9 cellular contexts compared by ENCODE assay signal in the genomic region with DNA sequence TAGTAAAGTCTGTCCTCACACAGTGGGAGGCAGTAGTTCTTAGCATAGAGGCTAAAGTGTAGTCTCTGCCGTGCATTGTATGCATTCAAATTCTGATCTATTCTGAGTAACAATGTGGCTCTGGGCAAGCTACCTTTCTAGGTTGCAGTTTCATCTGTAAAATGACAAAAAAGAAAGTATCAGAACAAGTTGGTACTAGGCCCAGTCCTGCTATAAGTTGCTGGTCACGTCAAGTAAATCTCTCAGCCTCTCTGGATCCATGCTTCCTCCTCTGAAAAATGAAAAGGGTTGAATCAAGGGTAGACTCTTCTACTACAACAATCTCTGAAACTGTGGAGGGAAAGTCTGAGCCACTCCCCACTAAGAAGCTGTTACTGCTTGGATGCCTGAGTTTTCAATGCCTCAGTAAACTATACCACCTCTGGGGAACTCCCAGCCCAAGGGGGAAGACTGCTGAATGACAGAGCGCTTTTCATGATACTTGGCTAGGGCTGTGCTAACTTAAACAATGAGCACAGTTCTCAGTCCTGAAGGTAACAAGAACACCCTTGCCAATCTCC. TPM values are rescaled to one million over a fixed set of nuclear protein-coding genes. Genes with fewer than 3 reads are reported as not detected.
DNase-seq lines count a peak whose midpoint lies in the region; ATAC-seq and TF ChIP-seq lines count a peak whose summit lies in the region.
"Had no signal": no experiment of that assay in that cellular context is flagged by ENCODE, and none has a peak within 500 bp of the region (broad histone marks: within the 10 kb centered on the region; RNA-seq: fewer than 3 reads in every experiment).

No MANE protein-coding gene starts in this region.

- peak; percentile 75 to 77 for ATAC-seq in activated CD4-positive, CD25-positive, alpha-beta regulatory T cell treated with anti-CD3 and anti-CD28 coated beads, Interleukin-2, amount 50 U/mL, for 24 hours
- ATAC-seq in HG02610 (IDR thresholded peaks at IDR 0.05; ENCODE audit: unreplicated experiment), result peak; percentile 87
- ATAC-seq in Right ventricle myocardium superior (ENCODE audit: poor library complexity), result no peak

- no peak overlapping the region for H3K4me3 Mint-ChIP-seq in neural progenitor cell

- H3K79me2 ChIP-seq in MM.1S (ENCODE audit: low read length), result no peaks in the 10 kb centered on the region
- no peaks in the 10 kb centered on the region for H3K79me2 ChIP-seq in neural progenitor cell (ENCODE audit: low read depth)
- H3K79me2 ChIP-seq in SK-N-SH (ENCODE audit: insufficient read depth), result no peaks in the 10 kb centered on the region

- H3K27ac Mint-ChIP-seq in neural progenitor cell, result no peak overlapping the region

- peak overlapping the region; percentile 96 for H3K27ac ChIP-seq in MM.1S (ENCODE audit: low read length)
- no peak overlapping the region for H3K27ac ChIP-seq in neural progenitor cell
- H3K27ac ChIP-seq in SK-N-SH (ENCODE audit: low read depth in 2 of 2, low read length in 1 of 2), result no peak overlapping the region
- H3K27ac ChIP-seq: 22Rv1 had no signal

- peaks cover 2% of the 10 kb centered on the region for H3K27me3 Mint-ChIP-seq in neural progenitor cell (ENCODE audit: insufficient read depth, low read depth)

- peaks cover 38% of the 10 kb centered on the region for H3F3A ChIP-seq in MM.1S (ENCODE audit: insufficient read depth, low read length)
- H3F3A ChIP-seq in neural progenitor cell (ENCODE audit: low read depth), result peaks cover 4% of the 10 kb centered on the region
- peaks cover 17% of the 10 kb centered on the region for H3F3A ChIP-seq in SK-N-SH (replicated peaks; ENCODE audit: insufficient read depth)

- TF ChIP-seq CTCF in MM.1S (IDR thresholded peaks at IDR 0.05; ENCODE audit: low read length) (peak; percentile 27), neural progenitor cell (IDR thresholded peaks at IDR 0.05) (no peak), SK-N-SH (IDR thresholded peaks at IDR 0.05) (no peak)

- H3K9me3 ChIP-seq in MM.1S (replicated peaks; ENCODE audit: insufficient read depth, low read length) (no peaks in the 10 kb centered on the region), neural progenitor cell (ENCODE audit: low read depth) (no peaks in the 10 kb centered on the region), SK-N-SH (no peaks in the 10 kb centered on the region)

- H2AFZ ChIP-seq in MM.1S (ENCODE audit: low read length), result peak overlapping the region; percentile 42
- H2AFZ ChIP-seq in neural progenitor cell (replicated peaks), result peak overlapping the region; percentile 30
- H2AFZ ChIP-seq in SK-N-SH (ENCODE audit: low read depth), result no peak overlapping the region

- CTCF ChIA-PET in SK-N-SH (lab: Yijun Ruan, JAX), result interaction anchor here (1.2 to 4.6 kb wide), 10 partner anchors 8 to 69 kb away, joined by 3 to 35 read pairs (median 6); no protein-coding TSS in a partner anchor

- H3K4me2 ChIP-seq in MM.1S (ENCODE audit: low read depth, low read length) (peak overlapping the region; percentile 84), neural progenitor cell (no peak overlapping the region), SK-N-SH (no peak overlapping the region)

- H3K9me2 ChIP-seq in MM.1S (replicated peaks; ENCODE audit: insufficient read depth, low read length) (no peaks in the 10 kb centered on the region), SK-N-SH (no peaks in the 10 kb centered on the region)

- no peaks in the 10 kb centered on the region for H3K9me3 Mint-ChIP-seq in neural progenitor cell

- WGBS in SK-N-SH (ENCODE audit: low lambda C conversion rate), result 90% methylated on average over 3 of the region's 3 CpGs

- TF ChIP-seq RAD21 in SK-N-SH (IDR thresholded peaks at IDR 0.05; ENCODE audit: low read length), result no peak

- H3K36me3 Mint-ChIP-seq in neural progenitor cell, result no peaks in the 10 kb centered on the region

- H3K4me1 ChIP-seq in MM.1S (ENCODE audit: low read length) (peaks cover 52% of the 10 kb centered on the region), neural progenitor cell (peaks cover 15% of the 10 kb centered on the region), SK-N-SH (ENCODE audit: control insufficient read depth in 1 of 2, insufficient read depth in 2 of 2, low read depth in 1 of 2, low read length in 1 of 2) (peaks cover 0 to 8% of the 10 kb centered on the region in 2 experiments; a peak in 1 of 4 replicates)

- H3K27me3 ChIP-seq in MM.1S (replicated peaks; ENCODE audit: insufficient read depth, low read length), result no peaks in the 10 kb centered on the region
- H3K27me3 ChIP-seq in neural progenitor cell, result no peaks in the 10 kb centered on the region
- H3K27me3 ChIP-seq in SK-N-SH (ENCODE audit: insufficient read depth), result no peaks in the 10 kb centered on the region

- intact Hi-C loops in Right ventricle myocardium superior (cut with DNase I), result no loop called here

- DNase-seq in activated CD4-positive, CD25-positive, alpha-beta regulatory T cell (lab: John Stamatoyannopoulos, UW), result no peak
- DNase-seq in MM.1S, result peak; percentile 80
- DNase-seq in neural progenitor cell (ENCODE audit: low spot score), result no peak
- no peak for DNase-seq in SK-N-SH
- DNase-seq in Right ventricle myocardium superior, result no peak
- no peak for DNase-seq in NCI-H446 (lab: John Stamatoyannopoulos, UW)

- TF ChIP-seq EP300 in SK-N-SH (IDR thresholded peaks at IDR 0.05; ENCODE audit: borderline replicate concordance in 1 of 2, low read depth in 1 of 2, low read length in 1 of 2), result no peak

- H4K20me1 ChIP-seq in MM.1S (ENCODE audit: insufficient read depth, low read length), result no peaks in the 10 kb centered on the region
- no peaks in the 10 kb centered on the region for H4K20me1 ChIP-seq in neural progenitor cell (ENCODE audit: low read depth)
- H4K20me1 ChIP-seq in SK-N-SH (ENCODE audit: insufficient read depth), result no peaks in the 10 kb centered on the region

- POLR2A ChIA-PET in SK-N-SH (lab: Yijun Ruan, JAX), result no interaction called here

- no peaks in the 10 kb centered on the region for H3K36me3 ChIP-seq in MM.1S (replicated peaks; ENCODE audit: insufficient read depth, low read length)
- H3K36me3 ChIP-seq in neural progenitor cell, result no peaks in the 10 kb centered on the region
- no peaks in the 10 kb centered on the region for H3K36me3 ChIP-seq in SK-N-SH (replicated peaks in 1 of 2; ENCODE audit: control insufficient read depth in 1 of 2, insufficient read depth in 2 of 2, low read length in 1 of 2)

- peak overlapping the region; percentile 56 for H3K9ac ChIP-seq in MM.1S (ENCODE audit: low read length)
- H3K9ac ChIP-seq in neural progenitor cell, result no peak overlapping the region
- H3K9ac ChIP-seq in SK-N-SH, result no peak overlapping the region

- H3K4me3 ChIP-seq in MM.1S (ENCODE audit: low read length) (peak overlapping the region; percentile 23; the same call in 1 of the 2 replicates), neural progenitor cell (no peak overlapping the region), SK-N-SH (ENCODE audit: low read depth in 2 of 2, low read length in 1 of 2) (no peak overlapping the region)

- peaks cover 8% of the 10 kb centered on the region for H3K4me1 Mint-ChIP-seq in neural progenitor cell

TF ChIP-seq in SK-N-SH, 30 proteins besides CTCF, POLR2A, EP300 and RAD21:
- TF ChIP-seq, protein P1, sequence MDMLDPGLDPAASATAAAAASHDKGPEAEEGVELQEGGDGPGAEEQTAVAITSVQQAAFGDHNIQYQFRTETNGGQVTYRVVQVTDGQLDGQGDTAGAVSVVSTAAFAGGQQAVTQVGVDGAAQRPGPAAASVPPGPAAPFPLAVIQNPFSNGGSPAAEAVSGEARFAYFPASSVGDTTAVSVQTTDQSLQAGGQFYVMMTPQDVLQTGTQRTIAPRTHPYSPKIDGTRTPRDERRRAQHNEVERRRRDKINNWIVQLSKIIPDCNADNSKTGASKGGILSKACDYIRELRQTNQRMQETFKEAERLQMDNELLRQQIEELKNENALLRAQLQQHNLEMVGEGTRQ (IDR thresholded peaks at IDR 0.05; ENCODE audit: borderline replicate concordance, low read depth, low read length), result no peak
- TF ChIP-seq TCF12 (IDR thresholded peaks at IDR 0.05), result no peak
- TF ChIP-seq NFIC (IDR thresholded peaks at IDR 0.05; ENCODE audit: borderline replicate concordance), result no peak
- TF ChIP-seq POLR2AphosphoS5 (IDR thresholded peaks at IDR 0.05; ENCODE audit: low read depth, low read length), result no peak
- TF ChIP-seq, protein P2, sequence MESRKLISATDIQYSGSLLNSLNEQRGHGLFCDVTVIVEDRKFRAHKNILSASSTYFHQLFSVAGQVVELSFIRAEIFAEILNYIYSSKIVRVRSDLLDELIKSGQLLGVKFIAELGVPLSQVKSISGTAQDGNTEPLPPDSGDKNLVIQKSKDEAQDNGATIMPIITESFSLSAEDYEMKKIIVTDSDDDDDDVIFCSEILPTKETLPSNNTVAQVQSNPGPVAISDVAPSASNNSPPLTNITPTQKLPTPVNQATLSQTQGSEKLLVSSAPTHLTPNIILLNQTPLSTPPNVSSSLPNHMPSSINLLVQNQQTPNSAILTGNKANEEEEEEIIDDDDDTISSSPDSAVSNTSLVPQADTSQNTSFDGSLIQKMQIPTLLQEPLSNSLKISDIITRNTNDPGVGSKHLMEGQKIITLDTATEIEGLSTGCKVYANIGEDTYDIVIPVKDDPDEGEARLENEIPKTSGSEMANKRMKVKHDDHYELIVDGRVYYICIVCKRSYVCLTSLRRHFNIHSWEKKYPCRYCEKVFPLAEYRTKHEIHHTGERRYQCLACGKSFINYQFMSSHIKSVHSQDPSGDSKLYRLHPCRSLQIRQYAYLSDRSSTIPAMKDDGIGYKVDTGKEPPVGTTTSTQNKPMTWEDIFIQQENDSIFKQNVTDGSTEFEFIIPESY (IDR thresholded peaks at IDR 0.05; ENCODE audit: borderline replicate concordance, low read depth), result no peak
- no peak for TF ChIP-seq CHD2 (IDR thresholded peaks at IDR 0.05; ENCODE audit: low read length, partially characterized antibody)
- no peak for TF ChIP-seq GATA2 (CRISPR knock-in tag; IDR thresholded peaks at IDR 0.05)

RNA-seq across cellular contexts. Expression of gene SPARC, which starts 34.5 kb away (rescaled TPM):
- 122 and 158 TPM in 2 replicates for total RNA-seq in neural progenitor cell (ENCODE audit: low replicate concordance)
- 987 and 1,115 TPM in 2 replicates for polyA plus RNA-seq in SK-N-SH (2012; rRNA removed)
- 736 and 811 TPM in 2 replicates for polyA plus RNA-seq in SK-N-SH (2012; cell fraction: cytosol; rRNA removed)
- 900 and 1,030 TPM in 2 replicates for polyA plus RNA-seq in SK-N-SH (2012; cell fraction: nucleus; rRNA removed)
- total RNA-seq in Right ventricle myocardium superior, result 435 TPM

RNA-seq across cellular contexts. Expression of gene ATOX1, which starts 37.3 kb away (rescaled TPM):
- total RNA-seq in neural progenitor cell (ENCODE audit: low replicate concordance) (22.8 and 86.4 TPM in 2 replicates), Right ventricle myocardium superior (61.7 TPM)
- 344 and 497 TPM in 2 replicates for polyA plus RNA-seq in SK-N-SH (2012; rRNA removed)
- 405 and 434 TPM in 2 replicates for polyA plus RNA-seq in SK-N-SH (2012; cell fraction: cytosol; rRNA removed)
- 101 and 168 TPM in 2 replicates for polyA plus RNA-seq in SK-N-SH (2012; cell fraction: nucleus; rRNA removed)

RNA-seq across cellular contexts. Expression of gene G3BP1, which starts 50.6 kb away (rescaled TPM):
- 212 and 304 TPM in 2 replicates for total RNA-seq in neural progenitor cell (ENCODE audit: low replicate concordance)
- polyA plus RNA-seq in SK-N-SH (2012; rRNA removed), result 21.7 and 25.1 TPM in 2 replicates
- 28.6 and 28.8 TPM in 2 replicates for polyA plus RNA-seq in SK-N-SH (2012; cell fraction: cytosol; rRNA removed)
- 17.3 and 24.7 TPM in 2 replicates for polyA plus RNA-seq in SK-N-SH (2012; cell fraction: nucleus; rRNA removed)
- 105 TPM for total RNA-seq in Right ventricle myocardium superior
